Comparison of ENCODE assay signal across 9 cellular contexts in the genomic region with DNA sequence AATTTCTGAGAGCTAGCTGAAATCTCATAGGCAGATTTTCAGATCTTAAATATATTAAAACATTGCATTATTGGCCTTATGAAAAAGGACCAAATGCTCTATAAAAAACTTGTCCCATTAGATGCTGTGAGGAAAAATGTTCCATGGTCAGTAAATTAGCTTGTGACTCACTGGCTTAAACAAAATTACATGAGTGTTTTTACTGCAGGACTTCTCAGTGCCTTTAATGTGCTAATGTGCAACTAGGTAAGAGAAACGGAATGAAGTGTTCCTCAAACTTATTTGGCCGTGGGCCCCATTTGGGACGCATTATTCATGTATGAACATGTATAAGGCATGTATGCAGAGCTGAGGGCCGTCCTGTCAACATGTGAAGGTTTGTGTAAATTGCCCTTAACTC. TPM values are rescaled to one million over a fixed set of nuclear protein-coding genes. Genes with fewer than 3 reads are reported as not detected.
"Had no signal": no experiment of that assay in that cellular context is flagged by ENCODE, and none has a peak within 500 bp of the region (broad histone marks: within the 10 kb centered on the region; RNA-seq: fewer than 3 reads in every experiment).

No MANE protein-coding gene starts in this region.

- ATAC-seq: HCT116, HepG2 had no signal

- H3K27ac ChIP-seq: GM23248, HL-60 had no signal

- DNase-seq: GM23248, GOT3, H7, KG1 had no signal

- H3K9ac ChIP-seq: GM23248 had no signal

- H2AFZ ChIP-seq: GM23248 had no signal

- H3K9me3 ChIP-seq: HAP-1 had no signal

- H3K4me3 ChIP-seq: GM23248, HAP-1 had no signal

- FAIRE-seq: HepG2 had no signal

- H3K4me1 ChIP-seq: HAP-1 had no signal

- H3K36me3 ChIP-seq: HAP-1 had no signal

RNA-seq across cellular contexts. Expression of a gene that starts 41.7 kb away (rescaled TPM):
- polyA plus RNA-seq: GM23248, IgD-negative memory B cell had no signal
